Comparison of ENCODE assay signal across 29 cellular contexts in the genomic region with DNA sequence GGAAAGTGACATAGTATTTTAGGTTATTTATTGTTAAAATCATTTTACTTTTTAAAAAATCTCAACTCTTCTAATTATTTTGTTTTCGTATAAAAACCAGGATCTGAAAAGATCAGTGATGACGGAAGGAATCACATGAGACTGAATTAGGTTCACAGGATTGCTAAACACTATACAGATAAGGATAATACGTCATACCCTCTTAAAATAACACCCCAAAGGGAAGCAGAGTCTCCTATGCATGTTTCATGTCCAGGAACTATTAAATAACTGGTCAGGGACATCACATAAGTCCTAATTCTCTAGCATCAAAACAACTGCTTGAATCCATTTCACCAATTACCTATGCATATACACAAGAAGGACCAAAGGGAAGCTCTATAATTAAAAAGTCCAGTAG.
"Had no signal": no experiment of that assay in that cellular context is flagged by ENCODE, and none has a peak within 500 bp of the region (broad histone marks: within the 10 kb centered on the region; RNA-seq: fewer than 3 reads in every experiment).

No MANE protein-coding gene starts in this region.

- H3K27me3 ChIP-seq: colonic mucosa, dorsolateral prefrontal cortex, esophagus muscularis mucosa, esophagus squamous epithelium, foreskin keratinocyte, gastrocnemius medialis, gastroesophageal sphincter, heart left ventricle, heart right ventricle had no signal

- H3K4me3 Mint-ChIP-seq: dendritic cell treated with granulocyte-macrophage colony-stimulating factor and Interleukin-4, amounts not matched to agents 40 ng/mL and 50 ng/mL, for 4 days; effector memory CD8-positive, alpha-beta T cell; endodermal cell had no signal

- H3K36me3 ChIP-seq: colonic mucosa, esophagus muscularis mucosa, gastrocnemius medialis, gastroesophageal sphincter, heart right ventricle had no signal

- H3K9me3 ChIP-seq: colonic mucosa, esophagus muscularis mucosa, gastrocnemius medialis had no signal

- H3K27ac Mint-ChIP-seq: dendritic cell treated with granulocyte-macrophage colony-stimulating factor and Interleukin-4, amounts not matched to agents 40 ng/mL and 50 ng/mL, for 4 days; effector memory CD8-positive, alpha-beta T cell; endodermal cell had no signal

- H3K4me3 ChIP-seq: colonic mucosa, coronary artery, dorsolateral prefrontal cortex, esophagus muscularis mucosa, esophagus squamous epithelium, gastrocnemius medialis, gastroesophageal sphincter, heart left ventricle, heart right ventricle had no signal

- FAIRE-seq: colon, endometrium, endothelial cell of umbilical vein, frontal cortex had no signal

- DNase-seq: colonic mucosa; cortex of kidney; dermis blood vessel endothelial cell; dorsolateral prefrontal cortex; effector CD4-positive, alpha-beta T cell; effector CD8-positive, alpha-beta T cell; effector memory CD4-positive, alpha-beta T cell; effector memory CD8-positive, alpha-beta T cell; endodermal cell; erythroblast; esophagus squamous epithelium; foreskin fibroblast; foreskin keratinocyte; foreskin melanocyte; gastrocnemius medialis; glutamatergic neuron; head of caudate nucleus; heart left ventricle; heart right ventricle had no signal

- H3K27me3 Mint-ChIP-seq: dendritic cell treated with granulocyte-macrophage colony-stimulating factor and Interleukin-4, amounts not matched to agents 40 ng/mL and 50 ng/mL, for 4 days; effector memory CD8-positive, alpha-beta T cell had no signal

- H3K9me3 Mint-ChIP-seq: effector memory CD8-positive, alpha-beta T cell had no signal

- H3K4me1 ChIP-seq: colonic mucosa, foreskin keratinocyte had no signal

- ATAC-seq: effector memory CD8-positive, alpha-beta T cell; esophagus mucosa; foreskin keratinocyte; gastrocnemius medialis; gastroesophageal sphincter had no signal

- H3K27ac ChIP-seq: colonic mucosa, coronary artery, dorsolateral prefrontal cortex, epithelial cell of prostate, esophagus muscularis mucosa, esophagus squamous epithelium, foreskin keratinocyte, gastrocnemius medialis, gastroesophageal sphincter, heart left ventricle, heart right ventricle had no signal
